In the genomic region with DNA sequence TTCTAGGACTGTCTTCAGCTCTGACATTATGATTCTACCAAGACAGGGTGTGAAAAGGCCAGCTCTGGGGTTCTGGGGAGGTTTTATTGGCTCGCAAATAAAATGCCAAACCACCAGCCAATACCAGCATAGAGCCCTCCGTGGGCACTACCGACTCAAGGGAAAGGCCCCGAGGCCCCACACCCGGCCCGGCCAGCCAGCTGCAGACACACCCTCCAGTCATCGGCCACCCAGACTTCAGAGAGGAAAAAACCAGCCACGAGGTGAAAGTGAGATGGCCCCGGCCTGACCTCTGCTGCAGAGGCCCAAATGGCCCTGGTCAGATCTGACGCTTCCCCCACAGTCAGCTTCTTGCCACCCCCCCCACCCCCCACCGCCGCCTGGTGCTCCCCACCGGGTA, we compare ENCODE assay signal across 1 cellular context.
TF ChIP-seq lines count a peak whose summit lies in the region.

No MANE protein-coding gene starts in this region.

TF ChIP-seq in HCT116, 20 proteins besides CTCF, POLR2A, EP300 and RAD21 (continued from another document):
- TF ChIP-seq, protein P1, sequence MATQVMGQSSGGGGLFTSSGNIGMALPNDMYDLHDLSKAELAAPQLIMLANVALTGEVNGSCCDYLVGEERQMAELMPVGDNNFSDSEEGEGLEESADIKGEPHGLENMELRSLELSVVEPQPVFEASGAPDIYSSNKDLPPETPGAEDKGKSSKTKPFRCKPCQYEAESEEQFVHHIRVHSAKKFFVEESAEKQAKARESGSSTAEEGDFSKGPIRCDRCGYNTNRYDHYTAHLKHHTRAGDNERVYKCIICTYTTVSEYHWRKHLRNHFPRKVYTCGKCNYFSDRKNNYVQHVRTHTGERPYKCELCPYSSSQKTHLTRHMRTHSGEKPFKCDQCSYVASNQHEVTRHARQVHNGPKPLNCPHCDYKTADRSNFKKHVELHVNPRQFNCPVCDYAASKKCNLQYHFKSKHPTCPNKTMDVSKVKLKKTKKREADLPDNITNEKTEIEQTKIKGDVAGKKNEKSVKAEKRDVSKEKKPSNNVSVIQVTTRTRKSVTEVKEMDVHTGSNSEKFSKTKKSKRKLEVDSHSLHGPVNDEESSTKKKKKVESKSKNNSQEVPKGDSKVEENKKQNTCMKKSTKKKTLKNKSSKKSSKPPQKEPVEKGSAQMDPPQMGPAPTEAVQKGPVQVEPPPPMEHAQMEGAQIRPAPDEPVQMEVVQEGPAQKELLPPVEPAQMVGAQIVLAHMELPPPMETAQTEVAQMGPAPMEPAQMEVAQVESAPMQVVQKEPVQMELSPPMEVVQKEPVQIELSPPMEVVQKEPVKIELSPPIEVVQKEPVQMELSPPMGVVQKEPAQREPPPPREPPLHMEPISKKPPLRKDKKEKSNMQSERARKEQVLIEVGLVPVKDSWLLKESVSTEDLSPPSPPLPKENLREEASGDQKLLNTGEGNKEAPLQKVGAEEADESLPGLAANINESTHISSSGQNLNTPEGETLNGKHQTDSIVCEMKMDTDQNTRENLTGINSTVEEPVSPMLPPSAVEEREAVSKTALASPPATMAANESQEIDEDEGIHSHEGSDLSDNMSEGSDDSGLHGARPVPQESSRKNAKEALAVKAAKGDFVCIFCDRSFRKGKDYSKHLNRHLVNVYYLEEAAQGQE (IDR thresholded peaks at IDR 0.05; ENCODE audit: low read depth) = no peak
- no peak for TF ChIP-seq EGR1 (IDR thresholded peaks at IDR 0.05; ENCODE audit: low read depth)
- TF ChIP-seq SIN3A (IDR thresholded peaks at IDR 0.05; ENCODE audit: low read depth) = no peak
- no peak for TF ChIP-seq ZBTB33 (IDR thresholded peaks at IDR 0.05; ENCODE audit: extremely low read depth, insufficient replicate concordance, low read length)
- TF ChIP-seq FOSL1 (IDR thresholded peaks at IDR 0.05; ENCODE audit: low read depth) = no peak
- no peak; the same call in 1 of the 2 replicates for TF ChIP-seq SP1 (IDR thresholded peaks at IDR 0.05; ENCODE audit: low read depth)
- no peak for TF ChIP-seq CEBPB (IDR thresholded peaks at IDR 0.05; ENCODE audit: low read depth)
- no peak for TF ChIP-seq TCF7L2 (IDR thresholded peaks at IDR 0.05; ENCODE audit: borderline replicate concordance, extremely low read depth, insufficient read depth, insufficient read length)
- no peak for TF ChIP-seq MAX (IDR thresholded peaks at IDR 0.05)
- TF ChIP-seq EZH2 (IDR thresholded peaks at IDR 0.05) = no peak
- no peak for TF ChIP-seq CBX3 (IDR thresholded peaks at IDR 0.05; ENCODE audit: low read depth)
- no peak for TF ChIP-seq JUND (IDR thresholded peaks at IDR 0.05)
- TF ChIP-seq SRF (IDR thresholded peaks at IDR 0.05; ENCODE audit: low read depth) = no peak
- TF ChIP-seq POLR2AphosphoS5 (IDR thresholded peaks at IDR 0.05; ENCODE audit: low read depth, low read length) = no peak
